ENCODE assay signal across 1 cellular context in the genomic region with DNA sequence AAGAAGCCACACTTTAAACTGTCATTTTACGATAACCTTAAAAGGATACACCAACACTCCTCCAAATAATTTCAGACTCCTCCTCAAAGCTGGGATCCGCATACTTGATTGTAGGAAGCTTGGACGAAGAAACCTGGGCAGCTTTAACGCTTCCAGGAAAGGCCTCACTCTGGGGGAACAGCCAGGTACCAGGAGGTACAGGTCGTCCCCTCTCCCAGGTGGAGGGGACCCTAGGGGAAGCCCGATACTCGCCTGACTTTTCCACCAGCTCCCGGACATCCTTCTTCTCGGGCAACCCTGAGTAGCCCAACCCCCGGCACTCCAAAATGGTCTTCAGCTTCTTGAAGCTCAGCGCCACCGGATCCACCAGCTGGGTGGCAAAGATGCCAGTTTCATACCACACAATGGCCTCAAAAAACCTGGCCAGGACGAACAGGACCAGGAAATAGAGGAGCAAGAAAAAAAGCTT.
TF ChIP-seq lines count a peak whose summit lies in the region.

No MANE protein-coding gene starts in this region.

TF ChIP-seq in GM12878, 131 proteins besides CTCF, POLR2A, EP300 and RAD21 (continued from another document):
- TF ChIP-seq HSF1 (IDR thresholded peaks at IDR 0.05; ENCODE audit: low read depth, low read length), result no peak
- TF ChIP-seq EED (IDR thresholded peaks at IDR 0.05; ENCODE audit: low read depth), result 0 out of 2 replicates have a peak, but pooled peaks have one; percentile 8
- no peak for TF ChIP-seq ZNF274 (IDR thresholded peaks at IDR 0.05; ENCODE audit: insufficient read depth, insufficient read length)
- TF ChIP-seq IKZF2 (IDR thresholded peaks at IDR 0.05), result no peak; a peak in 2 of 4 replicates
- TF ChIP-seq BACH1 (IDR thresholded peaks at IDR 0.05; ENCODE audit: borderline replicate concordance), result no peak
- no peak for TF ChIP-seq CBX5 (IDR thresholded peaks at IDR 0.05; ENCODE audit: low read depth)
- TF ChIP-seq MTA3 (IDR thresholded peaks at IDR 0.05; ENCODE audit: borderline replicate concordance, low read length), result 0 out of 2 replicates have a peak, but pooled peaks have one; percentile 38
- TF ChIP-seq YY1 (IDR thresholded peaks at IDR 0.05; ENCODE audit: low read depth, low read length), result no peak
- TF ChIP-seq TBL1XR1 (IDR thresholded peaks at IDR 0.05; ENCODE audit: low read depth, low read length), result no peak
- TF ChIP-seq ELK1 (IDR thresholded peaks at IDR 0.05; ENCODE audit: low read depth, low read length), result no peak
